Comparison of ENCODE assay signal across 29 cellular contexts in the genomic region with DNA sequence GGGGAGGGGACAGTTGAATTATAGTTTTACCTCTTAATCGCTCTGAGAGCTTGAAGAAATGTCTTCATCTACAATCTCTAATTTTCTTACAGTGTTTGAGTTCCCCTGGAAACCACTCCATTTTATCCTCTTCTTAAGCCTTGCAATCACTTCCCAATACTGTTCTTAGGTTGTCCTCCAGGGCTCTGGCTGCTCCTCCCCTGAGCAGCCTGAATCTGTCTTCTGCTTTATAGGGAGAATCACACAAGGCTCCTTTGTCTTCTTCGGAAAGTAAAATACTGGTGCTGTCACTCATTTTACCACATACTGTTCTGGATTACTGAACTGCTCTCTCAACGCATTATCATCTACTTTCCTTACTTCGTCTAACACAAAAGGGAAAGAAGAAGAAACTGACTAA.
DNase-seq lines count a peak whose midpoint lies in the region; TF ChIP-seq lines count a peak whose summit lies in the region.
"Had no signal": no experiment of that assay in that cellular context is flagged by ENCODE, and none has a peak within 500 bp of the region (broad histone marks: within the 10 kb centered on the region; RNA-seq: fewer than 3 reads in every experiment).

No MANE protein-coding gene starts in this region.

- no peak overlapping the region for H2BK5ac ChIP-seq in mesendoderm (ENCODE audit: low read length)

- H4K5ac ChIP-seq in mesendoderm (ENCODE audit: low read length): no peak overlapping the region

- intact Hi-C loops in dorsolateral prefrontal cortex (cut with DNase I): no loop called here

- H3K4me2 ChIP-seq in mesendoderm (ENCODE audit: low read length): no peak overlapping the region

- H3K4me1 ChIP-seq in mesendoderm (ENCODE audit: control insufficient read depth, low read depth, low read length): no peaks in the 10 kb centered on the region
- H3K4me1 ChIP-seq: colonic mucosa, parathyroid adenoma, right atrium auricular region had no signal

- no peaks in the 10 kb centered on the region for H3K79me1 ChIP-seq in mesendoderm (ENCODE audit: low read length)

- no peak overlapping the region for H3K4me3 ChIP-seq in mesendoderm (ENCODE audit: low read length)
- H3K4me3 ChIP-seq in dorsolateral prefrontal cortex: no peak overlapping the region
- H3K4me3 ChIP-seq: colonic mucosa, K562, right atrium auricular region had no signal

- H3K27ac ChIP-seq in mesendoderm (ENCODE audit: low read depth, low read length) (no peak overlapping the region), dorsolateral prefrontal cortex (peak overlapping the region in 5 of 59 donors; percentile 16 to 52 (median 38))
- H3K27ac ChIP-seq: colonic mucosa, parathyroid adenoma, right atrium auricular region had no signal

- no peak overlapping the region for H2BK120ac ChIP-seq in mesendoderm (ENCODE audit: low read depth, low read length)

- no peak overlapping the region for H3K23ac ChIP-seq in mesendoderm (ENCODE audit: low read length)

- WGBS in mesendoderm (ENCODE audit: extremely low coverage, insufficient coverage, low lambda C conversion rate): no CpG with 5 or more reads among the region's 4 CpGs

- no peak overlapping the region for H3K4ac ChIP-seq in mesendoderm (ENCODE audit: low read depth, low read length)

- no peak for TF ChIP-seq CTCF in dorsolateral prefrontal cortex (IDR thresholded peaks at IDR 0.05 in 54 of 56, conservative IDR thresholded peaks at IDR 0.05 in 2 of 56; ENCODE audit: low read depth in 1 of 56, partially characterized antibody in 56 of 56)

- no peaks in the 10 kb centered on the region for H3K36me3 ChIP-seq in mesendoderm (ENCODE audit: control insufficient read depth, insufficient read depth, low read length)
- H3K36me3 ChIP-seq: colonic mucosa, right atrium auricular region had no signal

- H3K9ac ChIP-seq in mesendoderm (ENCODE audit: low read length): no peak overlapping the region
- H3K9ac ChIP-seq: parathyroid adenoma had no signal

- peak; percentile 61 for DNase-seq in HT1080 (ENCODE audit: low read depth)
- peak; percentile 3 for DNase-seq in astrocyte of the hippocampus (ENCODE audit: low read depth, low spot score)
- peak; percentile 16 for DNase-seq in mesendoderm
- peak; percentile 24 for DNase-seq in superior temporal gyrus (ENCODE audit: extremely low spot score)
- no peak for DNase-seq in NCI-H226
- no peak for DNase-seq in GF-D8 (lab: John Stamatoyannopoulos, UW)
- no peak for DNase-seq in dorsolateral prefrontal cortex
- DNase-seq: ACHN; activated CD4-positive, alpha-beta T cell treated with anti-CD3 and anti-CD28 coated beads for 36 hours; activated CD8-positive, alpha-beta memory T cell treated with anti-CD3 and anti-CD28 coated beads for 24 hours; activated effector memory CD4-positive, alpha-beta T cell treated with anti-CD3 and anti-CD28 coated beads, Interleukin-2, amount 50 U/mL, for 16 hours; activated T-cell treated with anti-CD3 and anti-CD28 coated beads, Interleukin-2, amount 50 U/mL, for 24 hours; aorta; CD4-positive, alpha-beta memory T cell; colonic mucosa; DMS153; effector memory CD8-positive, alpha-beta T cell; H7; left ventricle myocardium superior; midbrain; naive thymus-derived CD4-positive, alpha-beta T cell; NCI-H1092; NCI-H187; Right ventricle myocardium superior; small intestine; stimulated activated naive CD4-positive, alpha-beta T cell had no signal

- H3K18ac ChIP-seq in mesendoderm (ENCODE audit: low read length): no peak overlapping the region

- H2BK15ac ChIP-seq in mesendoderm (replicated peaks; ENCODE audit: low read depth): no peak overlapping the region

- H3K79me2 ChIP-seq in mesendoderm (ENCODE audit: control insufficient read depth, insufficient read depth, low read length): no peaks in the 10 kb centered on the region
- H3K79me2 ChIP-seq: parathyroid adenoma had no signal

- H3K27me3 ChIP-seq in mesendoderm (ENCODE audit: insufficient read depth, low read length, poor library complexity) (no peaks in the 10 kb centered on the region), dorsolateral prefrontal cortex (no peaks in the 10 kb centered on the region)
- H3K27me3 ChIP-seq: colonic mucosa, right atrium auricular region had no signal

- H2AK5ac ChIP-seq in mesendoderm (ENCODE audit: low read length): no peak overlapping the region

- no peak overlapping the region for H4K8ac ChIP-seq in mesendoderm (ENCODE audit: low read depth, low read length)

- H3K56ac ChIP-seq in mesendoderm (ENCODE audit: low read length): no peak overlapping the region

Comparison
In these comparisons a context has a peak if more than half of its experiments do, and no peak if none do; other contexts are left out.
1. DNase-seq: peak in HT1080 (single experiment), astrocyte of the hippocampus (single experiment), mesendoderm (single experiment) and superior temporal gyrus (single experiment); none in NCI-H226 (single experiment), GF-D8 (single experiment) and dorsolateral prefrontal cortex (0 of 10).